16 cellular contexts compared by ENCODE assay signal in genomic region chr20:45657038-45657437, GRCh38. TPM values are rescaled to one million over a fixed set of nuclear protein-coding genes. Genes with fewer than 3 reads are reported as not detected.
"Had no signal": no experiment of that assay in that cellular context is flagged by ENCODE, and none has a peak within 500 bp of the region (broad histone marks: within the 10 kb centered on the region; RNA-seq: fewer than 3 reads in every experiment).

No MANE protein-coding gene starts in this region.

RNA-seq across cellular contexts. Expression of gene WFDC11, which starts 13.0 kb away (rescaled TPM):
- total RNA-seq: stomach, subcutaneous adipose tissue, suprapubic skin, temporal lobe, testis, thoracic aorta, thyroid gland, tibial nerve, transverse colon, upper lobe of left lung, upper lobe of right lung, ureter, urinary bladder, uterus, vagina had no signal
- polyA plus RNA-seq: stomach, urinary bladder had no signal

RNA-seq across cellular contexts. Expression of gene WFDC9, which starts 26.0 kb away (rescaled TPM):
- total RNA-seq: stomach, subcutaneous adipose tissue, suprapubic skin, temporal lobe, testis, thoracic aorta, thyroid gland, tibial nerve, transverse colon, upper lobe of left lung, upper lobe of right lung, ureter, urinary bladder, uterus, vagina had no signal
- polyA plus RNA-seq: stomach, thymus, urinary bladder had no signal

RNA-seq across cellular contexts. Expression of gene WFDC10A, which starts 27.5 kb away (rescaled TPM):
- total RNA-seq: stomach, subcutaneous adipose tissue, suprapubic skin, temporal lobe, testis, thoracic aorta, thyroid gland, tibial nerve, transverse colon, upper lobe of left lung, upper lobe of right lung, ureter, urinary bladder, uterus, vagina had no signal
- polyA plus RNA-seq: stomach, urinary bladder had no signal

RNA-seq across cellular contexts. Expression of gene WFDC13, which starts 44.8 kb away (rescaled TPM):
- total RNA-seq: stomach, subcutaneous adipose tissue, suprapubic skin, temporal lobe, testis, thoracic aorta, thyroid gland, tibial nerve, transverse colon, upper lobe of left lung, upper lobe of right lung, uterus, vagina had no signal
- polyA plus RNA-seq: stomach had no signal

RNA-seq across cellular contexts. Expression of gene WFDC10B, which starts 47.8 kb away (rescaled TPM):
- total RNA-seq: subcutaneous adipose tissue, suprapubic skin, temporal lobe, thoracic aorta, thyroid gland, upper lobe of right lung, urinary bladder, uterus, vagina had no signal
